Comparison of ENCODE assay signal across 8 cellular contexts in genomic region chr17:80981062-80981902, GRCh38. TPM values are rescaled to one million over a fixed set of nuclear protein-coding genes. Genes with fewer than 3 reads are reported as not detected.
DNase-seq lines count a peak whose midpoint lies in the region; ATAC-seq and TF ChIP-seq lines count a peak whose summit lies in the region.

No MANE protein-coding gene starts in this region.

- no peak overlapping the region for H2AFZ ChIP-seq in OCI-LY1 (ENCODE audit: low read length)

- no peak overlapping the region for H3K4me2 ChIP-seq in OCI-LY1 (ENCODE audit: low read length)

- in situ Hi-C loops in astrocyte of the cerebellum (cut with HindIII; ENCODE audit: low sequenced_read_pairs): no loop called here

- H3K27ac ChIP-seq in OCI-LY1 (ENCODE audit: low read depth, low read length, poor library complexity, severe bottlenecking): no peak overlapping the region

- TF ChIP-seq CTCF in GM10266 (IDR thresholded peaks at IDR 0.05; ENCODE audit: control insufficient read depth, insufficient read depth, low read depth, missing control alignments) (peak; percentile 89), OCI-LY1 (IDR thresholded peaks at IDR 0.05; ENCODE audit: low read length) (peak; percentile 86), astrocyte of the cerebellum (IDR thresholded peaks at IDR 0.05; ENCODE audit: low read depth, low read length, missing control alignments) (peak; percentile 53), type B pancreatic cell (conservative IDR thresholded peaks at IDR 0.05) (peak; percentile 99)

- no peaks in the 10 kb centered on the region for H4K20me1 ChIP-seq in OCI-LY1 (ENCODE audit: insufficient read depth, low read length)

- H3F3A ChIP-seq in OCI-LY1 (ENCODE audit: insufficient read depth, low read length): no peaks in the 10 kb centered on the region

- ATAC-seq in left lobe of liver: peak; percentile 55

- no peaks in the 10 kb centered on the region for H3K36me3 ChIP-seq in OCI-LY1 (ENCODE audit: insufficient read depth, low read length)

- no peaks in the 10 kb centered on the region for H3K9me2 ChIP-seq in OCI-LY1 (ENCODE audit: low read depth, low read length)

- peaks cover 4% of the 10 kb centered on the region for H3K4me1 Mint-ChIP-seq in type B pancreatic cell (ENCODE audit: unreplicated experiment)

- H3K4me3 Mint-ChIP-seq in type B pancreatic cell: peak overlapping the region; percentile 58

- no peak overlapping the region for H3K9ac ChIP-seq in OCI-LY1 (ENCODE audit: low read length)

- no peak overlapping the region for H3K4me3 ChIP-seq in OCI-LY1 (ENCODE audit: low read depth, low read length, poor library complexity, severe bottlenecking)
- H3K4me3 ChIP-seq in astrocyte of the cerebellum (ENCODE audit: low read depth, low read length): peak overlapping the region; percentile 21

- no peaks in the 10 kb centered on the region for H3K79me2 ChIP-seq in OCI-LY1 (ENCODE audit: insufficient read depth, low read length)

- DNase-seq in GM10266 (ENCODE audit: extremely low spot score) (peak; percentile 86), astrocyte of the cerebellum (ENCODE audit: low read depth) (no peak), left lobe of liver (ENCODE audit: low spot score) (no peak), type B pancreatic cell (ENCODE audit: extremely low spot score, unreplicated experiment) (no peak), DMS153 treated with DMSO at 0.1 percent for 48 hours (lab: John Stamatoyannopoulos, UW; ENCODE audit: unreplicated experiment) (no peak), DMS79 (lab: John Stamatoyannopoulos, UW) (no peak), NCI-H146 treated with DMSO at 0.1 percent for 48 hours (lab: John Stamatoyannopoulos, UW; ENCODE audit: unreplicated experiment) (no peak)

- no peaks in the 10 kb centered on the region for H3K4me1 ChIP-seq in OCI-LY1 (ENCODE audit: insufficient read depth, low read length, severe bottlenecking)

- H3K36me3 Mint-ChIP-seq in type B pancreatic cell: no peaks in the 10 kb centered on the region

- H3K9me3 ChIP-seq in OCI-LY1 (ENCODE audit: low read length): no peaks in the 10 kb centered on the region

- peaks cover 29% of the 10 kb centered on the region for H3K27me3 Mint-ChIP-seq in type B pancreatic cell

- no peak overlapping the region for H3K27ac Mint-ChIP-seq in type B pancreatic cell

- peaks cover 17% of the 10 kb centered on the region for H3K27me3 ChIP-seq in OCI-LY1 (ENCODE audit: insufficient read depth, low read length)

- no peaks in the 10 kb centered on the region for H3K9me3 Mint-ChIP-seq in type B pancreatic cell

RNA-seq across cellular contexts. Expression of gene CHMP6, which starts 10.4 kb away (rescaled TPM):
- 16.5 TPM for total RNA-seq in left lobe of liver
- total RNA-seq in type B pancreatic cell (ENCODE audit: low replicate concordance): 29.1 and 33.4 TPM in 2 replicates

RNA-seq across cellular contexts. Expression of gene BAIAP2, which starts 53.7 kb away (rescaled TPM):
- total RNA-seq in left lobe of liver (101 TPM), type B pancreatic cell (ENCODE audit: low replicate concordance) (62.7 and 120 TPM in 2 replicates)
